Comparison of ENCODE assay signal across 8 cellular contexts in the genomic region with DNA sequence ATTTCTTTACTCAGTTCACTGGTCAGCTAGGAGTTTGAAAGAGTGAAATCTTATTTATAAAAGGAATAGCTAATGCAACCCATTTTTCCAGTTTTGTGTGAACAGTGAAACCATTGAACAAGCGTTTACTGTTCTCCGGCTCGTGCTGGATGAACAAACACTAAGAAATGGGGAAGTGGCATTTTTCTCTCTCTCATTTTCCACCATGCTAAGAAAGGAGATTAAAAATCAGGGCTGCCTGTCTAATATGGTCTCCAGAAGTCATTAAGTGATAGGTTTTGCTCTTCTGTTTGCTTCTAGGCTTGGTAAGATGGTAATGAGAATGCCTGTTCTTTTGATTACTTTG. TPM values are rescaled to one million over a fixed set of nuclear protein-coding genes. Genes with fewer than 3 reads are reported as not detected.
DNase-seq lines count a peak whose midpoint lies in the region; ATAC-seq and TF ChIP-seq lines count a peak whose summit lies in the region.

No MANE protein-coding gene starts in this region.

- intact Hi-C loops in left cardiac atrium (cut with DNase I) (loop anchor here in 1 of 2 donors (5.0 kb wide), 1 partner anchor 34 kb away; no protein-coding TSS in a partner anchor), spleen (cut with DNase I; ENCODE audit: low total_unique reads) (no loop called here)

- no peaks in the 10 kb centered on the region for H3K36me3 ChIP-seq in cardiac muscle cell
- H3K36me3 ChIP-seq in spleen: peaks cover 0 to 15% (median 0%) of the 10 kb centered on the region in 6 donors

- 11 to 18% (median 15%) methylated on average over 3 of the region's 3 CpGs for WGBS in spleen, 5 donors

- H3K4me3 Mint-ChIP-seq in T-helper 17 cell: peak overlapping the region; percentile 98
- peak overlapping the region; percentile 95 for H3K4me3 Mint-ChIP-seq in glutamatergic neuron (ENCODE audit: unreplicated experiment)

- H3K4me1 ChIP-seq in cardiac muscle cell (ENCODE audit: low read depth) (peaks cover 3% of the 10 kb centered on the region), spleen (peaks cover 26 to 52% (median 48%) of the 10 kb centered on the region in 6 donors)

- no peak for TF ChIP-seq POLR2A in spleen (IDR thresholded peaks at IDR 0.05)

- TF ChIP-seq CTCF in cardiac muscle cell (IDR thresholded peaks at IDR 0.05; ENCODE audit: low read depth, low read length) (no peak), glutamatergic neuron (IDR thresholded peaks at IDR 0.05; ENCODE audit: partially characterized antibody, unreplicated experiment) (no peak), spleen (IDR thresholded peaks at IDR 0.05 in 8 of 11, conservative IDR thresholded peaks at IDR 0.05 in 3 of 11) (no peak)

- no peaks in the 10 kb centered on the region for H3K27me3 ChIP-seq in cardiac muscle cell
- H3K27me3 ChIP-seq in spleen (replicated peaks in 1 of 7): no peaks in the 10 kb centered on the region

- H3K27ac Mint-ChIP-seq in T-helper 17 cell (peak overlapping the region; percentile 96), glutamatergic neuron (ENCODE audit: unreplicated experiment) (no peak overlapping the region)

- H3K27me3 Mint-ChIP-seq in T-helper 17 cell: peaks cover 6% of the 10 kb centered on the region
- peaks cover 2% of the 10 kb centered on the region for H3K27me3 Mint-ChIP-seq in glutamatergic neuron (ENCODE audit: unreplicated experiment)

- H3K36me3 Mint-ChIP-seq in T-helper 17 cell (ENCODE audit: low read depth) (peaks cover 2% of the 10 kb centered on the region), glutamatergic neuron (ENCODE audit: unreplicated experiment) (no peaks in the 10 kb centered on the region)

- H3K4me3 ChIP-seq in cardiac muscle cell (peak overlapping the region; percentile 56), spleen (peak overlapping the region; percentile 76 to 96 (median 86))

- H3K9me3 ChIP-seq in cardiac muscle cell (ENCODE audit: low read depth): no peaks in the 10 kb centered on the region
- H3K9me3 ChIP-seq in T-helper 17 cell (ENCODE audit: control insufficient read depth, low read length, poor library complexity, severe bottlenecking): no peaks in the 10 kb centered on the region
- H3K9me3 ChIP-seq in spleen: no peaks in the 10 kb centered on the region

- H3K27ac ChIP-seq in cardiac muscle cell (no peak overlapping the region), spleen (peak overlapping the region; percentile 96 to 100 (median 99))

- ATAC-seq in left cardiac atrium: no peak
- peak; percentile 14 for ATAC-seq in HG03097 (IDR thresholded peaks at IDR 0.05; ENCODE audit: low FRiP score, unreplicated experiment)
- peak; percentile 10 for ATAC-seq in T-helper 17 cell

- DNase-seq in cardiac muscle cell (ENCODE audit: low read depth in 1 of 2, low spot score in 1 of 2): no peak
- DNase-seq in left cardiac atrium: no peak
- DNase-seq in T-helper 17 cell: no peak
- DNase-seq in glutamatergic neuron: no peak
- DNase-seq in spleen: no peak
- no peak for DNase-seq in NCI-H2196 treated with DMSO at 0.1 percent for 48 hours (lab: John Stamatoyannopoulos, UW; ENCODE audit: unreplicated experiment)
- DNase-seq in activated CD4-positive, alpha-beta T cell treated with anti-CD3 and anti-CD28 coated beads for 48 hours: no peak

- H3K4me1 Mint-ChIP-seq in T-helper 17 cell: peaks cover 10% of the 10 kb centered on the region
- peaks cover 2% of the 10 kb centered on the region for H3K4me1 Mint-ChIP-seq in glutamatergic neuron (ENCODE audit: low read depth, unreplicated experiment)

- H3K9me3 Mint-ChIP-seq in glutamatergic neuron (ENCODE audit: unreplicated experiment): peaks cover 6% of the 10 kb centered on the region

RNA-seq across cellular contexts. Expression of a gene that starts 0.8 kb away (rescaled TPM):
- 26.5 and 36.4 TPM in 2 replicates for total RNA-seq in cardiac muscle cell
- polyA plus RNA-seq in cardiac muscle cell: 63.3 and 63.7 TPM in 2 replicates
- 10 to 100 TPM; 26.3 to 28.0 TPM for total RNA-seq in left cardiac atrium
- 10 to 100 TPM; 10.9 to 12.3 TPM for total RNA-seq in T-helper 17 cell
- 23.5 TPM for total RNA-seq in glutamatergic neuron (ENCODE audit: unreplicated experiment)
- total RNA-seq in spleen: 10 to 100 TPM; 46.0 to 66.4 (median 51.9) TPM
- 10 to 100 TPM; 58.8 to 71.0 (median 69.7) TPM for polyA plus RNA-seq in spleen

RNA-seq across cellular contexts. Expression of a gene that starts 34.9 kb away (rescaled TPM):
- total RNA-seq in cardiac muscle cell (0.12 and 0.92 TPM in 2 replicates), left cardiac atrium (under 1 TPM; 0.26 to 0.65 TPM), T-helper 17 cell (not detected), glutamatergic neuron (ENCODE audit: unreplicated experiment) (not detected), spleen (under 1 TPM in 2 of 7 donors, not detected in 5; 0.28 to 0.30 TPM)
- polyA plus RNA-seq in cardiac muscle cell (0.33 TPM in 1 of 2 replicates, not detected in the other), spleen (under 1 TPM in 2 of 3 donors, not detected in 1; 0.03 to 0.08 TPM)

RNA-seq across cellular contexts. Expression of a gene that starts 39.6 kb away (rescaled TPM):
- 28.5 and 52.8 TPM in 2 replicates for total RNA-seq in cardiac muscle cell
- polyA plus RNA-seq in cardiac muscle cell: 67.2 and 122 TPM in 2 replicates
- total RNA-seq in left cardiac atrium: 100 to 1,000 TPM; 273 to 352 TPM
- total RNA-seq in T-helper 17 cell: 10 to 100 TPM; 21.6 to 22.1 TPM
- total RNA-seq in glutamatergic neuron (ENCODE audit: unreplicated experiment): 17.0 TPM
- total RNA-seq in spleen: 10 to 100 TPM; 29.1 to 56.8 (median 34.5) TPM
- 10 to 100 TPM; 49.5 to 58.6 (median 52.4) TPM for polyA plus RNA-seq in spleen

Comparison
In these comparisons a context has a peak if more than half of its experiments do, and no peak if none do; other contexts are left out.
1. ATAC-seq: peak in HG03097 (single experiment) and T-helper 17 cell (single experiment); none in left cardiac atrium (0 of 2).